7 cellular contexts compared by ENCODE assay signal in the genomic region with DNA sequence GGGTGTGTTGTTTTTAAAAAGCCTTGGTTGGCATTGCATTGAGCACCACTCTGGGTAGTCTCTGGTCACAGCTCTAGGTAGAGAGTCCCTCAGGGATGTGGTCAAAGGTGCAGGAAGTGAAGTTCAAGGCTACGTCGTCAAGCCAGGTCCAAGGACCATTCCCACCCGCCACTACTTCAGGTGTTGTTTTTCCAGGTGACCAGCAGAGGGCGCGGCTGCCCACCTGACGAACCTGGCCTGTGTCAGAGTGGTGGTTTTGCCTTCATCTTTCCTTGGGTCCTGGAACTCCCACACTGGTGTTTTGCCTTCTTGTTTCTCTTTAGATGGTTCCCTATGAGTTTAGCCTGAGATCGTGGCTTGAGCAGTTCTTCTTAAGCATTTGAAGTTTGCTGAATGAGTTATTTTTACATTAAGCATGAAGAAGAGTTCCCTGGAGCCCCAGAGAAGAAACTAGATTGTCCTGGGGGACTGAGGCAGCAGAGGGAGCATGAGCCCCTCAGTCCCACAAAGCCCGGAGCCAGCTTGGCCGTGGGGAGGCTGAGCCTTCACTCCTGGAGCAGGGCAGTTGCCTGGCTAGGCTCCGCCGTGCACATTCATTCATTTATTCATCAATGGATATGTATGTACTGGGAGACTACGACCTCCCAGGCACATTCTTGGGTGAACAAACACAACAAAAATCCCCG. TPM values are rescaled to one million over a fixed set of nuclear protein-coding genes. Genes with fewer than 3 reads are reported as not detected.
DNase-seq lines count a peak whose midpoint lies in the region; ATAC-seq, FAIRE-seq and TF ChIP-seq lines count a peak whose summit lies in the region.

No MANE protein-coding gene starts in this region.

- H3K27ac ChIP-seq in ascending aorta (no peak overlapping the region), keratinocyte (ENCODE audit: control insufficient read depth, insufficient read depth, low read length) (no peak overlapping the region)

- H3K9me1 ChIP-seq in keratinocyte (ENCODE audit: control insufficient read depth, extremely low read depth, insufficient read depth, low read length) = no peaks in the 10 kb centered on the region

- H3K9me3 ChIP-seq in ascending aorta = no peaks in the 10 kb centered on the region
- no peaks in the 10 kb centered on the region for H3K9me3 ChIP-seq in keratinocyte (ENCODE audit: control insufficient read depth, low read depth, low read length)

- H3K4me2 ChIP-seq in keratinocyte (ENCODE audit: control insufficient read depth, extremely low read depth, insufficient read depth, low read depth, low read length) = no peak overlapping the region

- no peak overlapping the region for H3K9ac ChIP-seq in keratinocyte (ENCODE audit: control insufficient read depth, extremely low read depth, insufficient read depth, low read length)

- peak; percentile 21 for DNase-seq in ELR (ENCODE audit: low read depth)
- peak; percentile 2 for DNase-seq in HFF-Myc (ENCODE audit: extremely low read depth, low read depth)
- DNase-seq in NCI-H748 treated with DMSO at 0.1 percent for 48 hours (lab: John Stamatoyannopoulos, UW) = peak; percentile 21
- DNase-seq in ascending aorta (ENCODE audit: low spot score in 2 of 2) = no peak
- no peak for DNase-seq in keratinocyte (ENCODE audit: low read depth, low spot score)
- DNase-seq in stimulated activated CD8-positive, alpha-beta memory T cell treated with anti-CD3 and anti-CD28 coated beads, Interleukin-4, amount 100 ng/mL, for 48 hours = peak; percentile 63

- H3K79me2 ChIP-seq in keratinocyte (ENCODE audit: control insufficient read depth, insufficient read depth, low read length) = no peaks in the 10 kb centered on the region

- dilution Hi-C loops in keratinocyte (cut with MboI; ENCODE audit: extremely low pct_ligation_motif_present, low sequenced_read_pairs) = no loop called here

- H3K4me3 ChIP-seq in HFF-Myc (replicated peaks; ENCODE audit: low read depth, low read length) (no peak overlapping the region), ascending aorta (no peak overlapping the region), keratinocyte (ENCODE audit: control insufficient read depth in 2 of 3, extremely low read depth in 1 of 3, insufficient read depth in 2 of 3, low read depth in 1 of 3, low read length in 3 of 3) (no peak overlapping the region)

- intact Hi-C loops in ascending aorta (cut with DNase I) = loop anchor here (1.0 kb wide), 1 partner anchor 153 kb away; no protein-coding TSS in a partner anchor

- ATAC-seq in GM21619 (IDR thresholded peaks at IDR 0.05; ENCODE audit: unreplicated experiment) = no peak

- TF ChIP-seq CTCF in HFF-Myc (IDR thresholded peaks at IDR 0.05; ENCODE audit: low read depth, low read length, missing control alignments) (peak; percentile 87), ascending aorta (IDR thresholded peaks at IDR 0.05) (peak; percentile 13 to 52 (median 36)), keratinocyte (optimal IDR thresholded peaks at IDR 0.05 in 1 of 3, IDR thresholded peaks at IDR 0.05 in 1 of 3, conservative IDR thresholded peaks at IDR 0.05 in 1 of 3; ENCODE audit: extremely low read depth in 1 of 3, insufficient read depth in 2 of 3, low read length in 3 of 3) (peak; percentile 93 to 97 (median 94))

- H3K4me1 ChIP-seq in ascending aorta (no peaks in the 10 kb centered on the region), keratinocyte (ENCODE audit: control insufficient read depth, extremely low read depth, insufficient read depth, low read length) (no peaks in the 10 kb centered on the region)

- no peak overlapping the region for H2AFZ ChIP-seq in keratinocyte (ENCODE audit: control insufficient read depth, low read length)

- FAIRE-seq in keratinocyte (lab: Jason Lieb, UNC) = no peak

- H4K20me1 ChIP-seq in keratinocyte (ENCODE audit: control insufficient read depth, extremely low read depth, insufficient read depth, low read length) = peaks cover 3% of the 10 kb centered on the region

- H3K27me3 ChIP-seq in ascending aorta = peaks cover 4% of the 10 kb centered on the region
- peaks cover 9% of the 10 kb centered on the region for H3K27me3 ChIP-seq in keratinocyte (ENCODE audit: control insufficient read depth, extremely low read depth, insufficient read depth, low read length)

- H3K36me3 ChIP-seq in ascending aorta (no peaks in the 10 kb centered on the region), keratinocyte (ENCODE audit: control insufficient read depth in 2 of 2, extremely low read depth in 1 of 2, insufficient read depth in 2 of 2, low read length in 2 of 2) (no peaks in the 10 kb centered on the region)

RNA-seq across cellular contexts. Expression of a gene that starts 5.6 kb away (rescaled TPM):
- total RNA-seq in ascending aorta = not detected
- polyA plus RNA-seq in keratinocyte = 1.4 to 3.0 TPM (median 2.6 TPM) in 3 replicates
- 8.9 TPM for polyA plus RNA-seq in keratinocyte (2011; ENCODE audit: low read depth)
- polyA plus RNA-seq in keratinocyte (2011; cell fraction: cytosol; rRNA removed) = 0.92 and 2.5 TPM in 2 replicates
- 1.6 and 1.7 TPM in 2 replicates for polyA plus RNA-seq in keratinocyte (2011; cell fraction: nucleus; rRNA removed)
- polyA plus RNA-seq in keratinocyte (2012; ENCODE audit: low replicate concordance) = 1.3 and 3.9 TPM in 2 replicates
- 0.99 to 1.3 TPM in 2 of 3 replicates, not detected in the other for polyA minus RNA-seq in keratinocyte
- polyA minus RNA-seq in keratinocyte (2011; cell fraction: cytosol; rRNA and poly(A)+ RNA removed) = not detected
- 0.47 and 0.53 TPM in 2 replicates for polyA minus RNA-seq in keratinocyte (2011; cell fraction: nucleus; rRNA and poly(A)+ RNA removed)

Comparison
In these comparisons a context has a peak if more than half of its experiments do, and no peak if none do; other contexts are left out.
1. DNase-seq: peak in ELR (single experiment), HFF-Myc (single experiment), NCI-H748 treated with DMSO at 0.1 percent for 48 hours (single experiment) and stimulated activated CD8-positive, alpha-beta memory T cell treated with anti-CD3 and anti-CD28 coated beads, Interleukin-4, amount 100 ng/mL, for 48 hours (single experiment); none in ascending aorta (0 of 2) and keratinocyte (single experiment).
2. CTCF ChIP-seq: peak in every context shown above with its lines; median percentile 94 in keratinocyte; 87 in HFF-Myc; 36 in ascending aorta.